8 cellular contexts compared by ENCODE assay signal in the genomic region with DNA sequence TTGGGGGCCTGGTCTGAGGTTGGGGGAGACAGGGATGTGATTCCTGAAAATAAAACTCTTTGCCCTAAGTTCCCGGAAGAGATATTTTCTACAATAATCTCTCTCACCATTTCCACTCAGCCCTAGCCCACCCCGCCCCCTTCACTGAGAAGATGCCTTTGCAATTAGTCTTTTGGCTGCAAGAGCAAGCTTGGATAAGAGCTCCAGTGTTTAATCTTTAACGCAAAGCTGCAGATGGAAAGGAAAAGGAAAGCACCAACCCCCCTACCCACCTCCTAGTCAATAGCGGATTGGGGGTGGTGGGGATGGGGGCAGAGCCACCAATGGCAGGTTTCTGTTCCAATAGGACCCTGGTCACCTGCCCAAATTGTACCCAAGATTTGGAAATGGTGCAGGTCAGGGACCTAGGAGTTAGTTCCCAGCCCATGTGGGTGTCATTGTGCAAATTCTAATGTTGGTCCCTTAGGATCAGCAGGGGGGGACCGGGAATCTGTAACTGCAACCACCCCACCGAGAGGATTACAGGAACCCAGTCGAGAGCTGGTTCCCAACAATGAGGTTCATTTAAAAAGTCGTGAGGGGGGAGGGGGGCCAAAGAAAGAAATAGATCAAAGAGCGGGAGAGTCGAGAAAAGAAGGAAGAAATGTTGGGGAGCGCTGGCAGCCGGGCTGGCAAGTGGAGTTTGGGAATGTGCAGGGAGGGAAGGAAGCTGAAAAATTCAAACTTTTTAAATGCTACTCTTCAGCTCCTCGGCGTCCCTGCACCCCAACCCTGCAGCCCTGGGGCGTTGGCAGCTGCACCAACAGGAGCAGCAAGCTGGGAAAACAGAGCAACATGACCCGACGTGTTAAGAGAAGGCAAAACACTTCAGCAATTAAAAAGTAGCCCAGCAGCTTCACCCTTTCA. TPM values are rescaled to one million over a fixed set of nuclear protein-coding genes. Genes with fewer than 3 reads are reported as not detected.
DNase-seq lines count a peak whose midpoint lies in the region; ATAC-seq and TF ChIP-seq lines count a peak whose summit lies in the region.

No MANE protein-coding gene starts in this region.

- H3K27me3 ChIP-seq in iPS-15b (ENCODE audit: control insufficient read depth, insufficient read depth, low read length) = no peaks in the 10 kb centered on the region
- H3K27me3 ChIP-seq in smooth muscle cell (ENCODE audit: low read depth) = no peaks in the 10 kb centered on the region

- peaks cover 59% of the 10 kb centered on the region for H3F3A ChIP-seq in smooth muscle cell (ENCODE audit: low read depth)

- H3K27ac Mint-ChIP-seq in activated naive CD4-positive, alpha-beta T cell treated with anti-CD3 and anti-CD28 coated beads, Interleukin-2, amount 50 U/mL, for 72 hours = peak overlapping the region; percentile 98 to 99

- peak overlapping the region; percentile 99 for H3K9ac ChIP-seq in iPS-15b (ENCODE audit: low read depth, low read length)
- H3K9ac ChIP-seq in smooth muscle cell (ENCODE audit: low read depth) = peak overlapping the region; percentile 100

- H3K9me3 Mint-ChIP-seq in activated naive CD4-positive, alpha-beta T cell treated with anti-CD3 and anti-CD28 coated beads, Interleukin-2, amount 50 U/mL, for 72 hours = no peaks in the 10 kb centered on the region

- H2AFZ ChIP-seq in smooth muscle cell (ENCODE audit: low read depth) = no peak overlapping the region

- H3K4me2 ChIP-seq in smooth muscle cell = peak overlapping the region; percentile 91

- CTCF ChIA-PET in AG04449 (lab: Yijun Ruan, JAX) = interaction anchor here (0.8 to 6.8 kb wide), 8 partner anchors 24 to 858 kb away, joined by 3 to 61 read pairs (median 3); no protein-coding TSS in a partner anchor

- TF ChIP-seq CTCF in AG04449 (IDR thresholded peaks at IDR 0.05; ENCODE audit: insufficient read depth, low read length, missing control alignments) = no peak
- TF ChIP-seq CTCF in smooth muscle cell (IDR thresholded peaks at IDR 0.05; ENCODE audit: borderline replicate concordance, insufficient read depth, poor library complexity, severe bottlenecking) = no peak

- H3K4me1 ChIP-seq in iPS-15b (ENCODE audit: control insufficient read depth, insufficient read depth, low read length) (peaks cover 4% of the 10 kb centered on the region), smooth muscle cell (ENCODE audit: low read depth) (peaks cover 28% of the 10 kb centered on the region)

- H3K36me3 Mint-ChIP-seq in activated naive CD4-positive, alpha-beta T cell treated with anti-CD3 and anti-CD28 coated beads, Interleukin-2, amount 50 U/mL, for 72 hours = peaks cover 55% of the 10 kb centered on the region in 2 donors

- no peak for DNase-seq in AG04449 (ENCODE audit: low read depth, low spot score)
- peak; percentile 20 for DNase-seq in HCEC 1CT
- peak in 1 of 2 donors; percentile 21 for DNase-seq in activated naive CD4-positive, alpha-beta T cell treated with anti-CD3 and anti-CD28 coated beads, Interleukin-2, amount 50 U/mL, for 72 hours (ENCODE audit: low spot score in 2 of 2)
- DNase-seq in smooth muscle cell (lab: John Stamatoyannopoulos, UW; ENCODE audit: unreplicated experiment) = no peak
- no peak for DNase-seq in NCI-H1694 (lab: John Stamatoyannopoulos, UW)

- peak overlapping the region; percentile 99 for H3K27ac ChIP-seq in smooth muscle cell (ENCODE audit: low read depth)

- H3K79me2 ChIP-seq in smooth muscle cell (ENCODE audit: low read depth) = peaks cover 56% of the 10 kb centered on the region

- POLR2A ChIA-PET in AG04449 (lab: Yijun Ruan, JAX) = interaction anchor here (0.6 to 4.9 kb wide), 17 partner anchors 11 to 844 kb away, joined by 3 to 50 read pairs (median 4); no protein-coding TSS in a partner anchor

- H3K36me3 ChIP-seq in iPS-15b (ENCODE audit: control insufficient read depth, insufficient read depth, low read length) (peaks cover 27% of the 10 kb centered on the region), smooth muscle cell (ENCODE audit: low read depth) (peaks cover 8% of the 10 kb centered on the region)

- H3K4me3 ChIP-seq in AG04449 (ENCODE audit: low read depth, low read length) = peak overlapping the region; percentile 99
- peak overlapping the region; percentile 100 for H3K4me3 ChIP-seq in iPS-15b (ENCODE audit: low read depth, low read length)
- H3K4me3 ChIP-seq in smooth muscle cell = peak overlapping the region; percentile 97

- no peaks in the 10 kb centered on the region for H3K9me3 ChIP-seq in iPS-15b (ENCODE audit: control insufficient read depth, insufficient read depth, low read length)
- H3K9me3 ChIP-seq in smooth muscle cell (replicated peaks; ENCODE audit: low read depth) = no peaks in the 10 kb centered on the region

- under 1% methylated on average over 17 of the region's 17 CpGs for WGBS in smooth muscle cell (ENCODE audit: low lambda C conversion rate)

- H4K20me1 ChIP-seq in smooth muscle cell (ENCODE audit: low read depth) = peaks cover 66% of the 10 kb centered on the region

- no peak for ATAC-seq in activated naive CD4-positive, alpha-beta T cell treated with anti-CD3 and anti-CD28 coated beads, Interleukin-2, amount 50 U/mL, for 72 hours
- ATAC-seq in HG02981 (IDR thresholded peaks at IDR 0.05; ENCODE audit: unreplicated experiment) (no peak), GM19035 (IDR thresholded peaks at IDR 0.05; ENCODE audit: unreplicated experiment) (no peak)

RNA-seq across cellular contexts. Expression of a gene that starts 1.5 kb away (rescaled TPM):
- total RNA-seq in activated naive CD4-positive, alpha-beta T cell treated with anti-CD3 and anti-CD28 coated beads, Interleukin-2, amount 50 U/mL, for 72 hours = 100 to 1,000 TPM in 1 of 2 donors, 10 to 100 TPM in 1; 73.4 to 158 TPM
- total RNA-seq in smooth muscle cell = 133 and 166 TPM in 2 replicates
- 418 and 450 TPM in 2 replicates for polyA plus RNA-seq in smooth muscle cell
